9 cellular contexts compared by ENCODE assay signal in the genomic region with DNA sequence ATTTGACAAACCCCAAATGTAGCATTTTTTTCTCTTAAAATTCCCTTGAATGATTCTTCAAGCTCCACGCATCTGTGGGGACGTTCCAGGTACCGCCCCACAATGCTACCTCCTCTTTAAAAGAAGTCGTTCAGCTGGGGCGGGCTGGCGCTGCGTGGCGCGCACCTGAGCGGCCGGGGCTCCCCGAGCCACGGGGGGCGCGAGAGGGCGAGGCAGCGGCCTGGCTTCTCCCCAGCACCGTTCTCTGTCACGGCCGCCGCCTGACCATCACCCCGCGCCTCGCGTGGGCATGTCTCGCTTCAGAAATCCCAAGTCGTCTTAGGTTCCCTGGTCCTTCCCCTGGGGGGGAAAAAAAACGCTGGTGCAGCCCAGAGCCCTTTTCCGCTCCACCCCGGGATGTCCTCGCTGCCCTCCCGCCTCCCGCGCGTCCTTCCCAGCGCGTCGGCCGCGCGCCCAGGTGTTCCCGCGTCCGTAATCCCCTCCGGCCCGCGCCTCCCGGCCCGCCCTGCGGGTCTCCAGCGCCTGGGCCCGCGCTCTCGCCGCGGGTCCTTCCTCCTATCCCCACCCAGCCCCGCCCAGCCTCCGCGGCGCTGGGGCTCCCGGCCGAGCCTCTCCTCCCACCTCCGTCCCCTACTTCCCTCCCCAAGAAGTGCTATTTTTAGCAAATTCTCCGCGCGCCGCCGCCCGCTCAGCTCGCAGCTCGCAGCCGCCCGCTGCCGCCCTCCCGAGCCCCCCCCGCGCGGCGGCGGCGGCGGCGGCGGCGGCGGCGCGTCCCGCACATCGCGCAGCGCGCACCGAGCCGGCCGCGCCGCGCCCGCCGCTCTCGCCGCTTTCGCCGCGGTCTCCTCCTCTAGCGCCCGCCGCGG. TPM values are rescaled to one million over a fixed set of nuclear protein-coding genes. Genes with fewer than 3 reads are reported as not detected.
DNase-seq lines count a peak whose midpoint lies in the region; TF ChIP-seq lines count a peak whose summit lies in the region.
"Had no signal": no experiment of that assay in that cellular context is flagged by ENCODE, and none has a peak within 500 bp of the region (broad histone marks: within the 10 kb centered on the region; RNA-seq: fewer than 3 reads in every experiment).

No MANE protein-coding gene starts in this region.

- TF ChIP-seq EP300 in ovary (IDR thresholded peaks at IDR 0.05): no peak

- H3K9me3 ChIP-seq in HUES64 (ENCODE audit: insufficient read depth, low read depth, low read length) (no peaks in the 10 kb centered on the region), ovary (no peaks in the 10 kb centered on the region)

- H3K36me3 ChIP-seq in HUES64 (ENCODE audit: insufficient read depth, low read length): no peaks in the 10 kb centered on the region
- no peaks in the 10 kb centered on the region for H3K36me3 ChIP-seq in ovary

- H3K4me3 Mint-ChIP-seq in activated T-helper 1 cell treated with anti-CD3 and anti-CD28 coated beads, Interleukin-12 subunit alpha, Interleukin-12 subunit beta, Interleukin-2, Interleukin-4 antibody, amounts not matched to agents 30 ng/mL and 10 ng/mL and 1 ng/mL, durations not matched to agents 14 hours and 24 hours and 36 hours: peak overlapping the region; percentile 41

- intact Hi-C loops in activated T-helper 1 cell treated with anti-CD3 and anti-CD28 coated beads, Interleukin-12 subunit alpha, Interleukin-12 subunit beta, Interleukin-2, Interleukin-4 antibody, amounts not matched to agents 30 ng/mL and 10 ng/mL and 1 ng/mL, durations not matched to agents 14 hours and 24 hours and 36 hours (cut with micrococcal nuclease): no loop called here
- intact Hi-C loops in cardiac septum (cut with DNase I) (loop anchor here (10.0 kb wide), 1 partner anchor 208 kb away; no protein-coding TSS in a partner anchor), ovary (cut with DNase I) (no loop called here)

- TF ChIP-seq POLR2A in ovary (IDR thresholded peaks at IDR 0.05): no peak

- H3K9me3 Mint-ChIP-seq in activated T-helper 1 cell treated with anti-CD3 and anti-CD28 coated beads, Interleukin-12 subunit alpha, Interleukin-12 subunit beta, Interleukin-2, Interleukin-4 antibody, amounts not matched to agents 30 ng/mL and 10 ng/mL and 1 ng/mL, durations not matched to agents 14 hours and 24 hours and 36 hours: peaks cover 15% of the 10 kb centered on the region

- H3K4me1 Mint-ChIP-seq in activated T-helper 1 cell treated with anti-CD3 and anti-CD28 coated beads, Interleukin-12 subunit alpha, Interleukin-12 subunit beta, Interleukin-2, Interleukin-4 antibody, amounts not matched to agents 30 ng/mL and 10 ng/mL and 1 ng/mL, durations not matched to agents 14 hours and 24 hours and 36 hours (ENCODE audit: low read depth): no peaks in the 10 kb centered on the region

- H3K27me3 ChIP-seq in HUES64 (ENCODE audit: insufficient read depth, low read length) (peaks cover 63% of the 10 kb centered on the region), ovary (no peaks in the 10 kb centered on the region)

- H3K4me3 ChIP-seq in HUES64 (ENCODE audit: low read length) (peak overlapping the region; percentile 72), ovary (peak overlapping the region; percentile 47)

- H3K9ac ChIP-seq in HUES64 (ENCODE audit: low read depth, low read length): no peak overlapping the region

- H3K27ac ChIP-seq in HUES64 (ENCODE audit: low read depth, low read length): no peak overlapping the region
- no peak overlapping the region for H3K27ac ChIP-seq in ovary

- H3K36me3 Mint-ChIP-seq in activated T-helper 1 cell treated with anti-CD3 and anti-CD28 coated beads, Interleukin-12 subunit alpha, Interleukin-12 subunit beta, Interleukin-2, Interleukin-4 antibody, amounts not matched to agents 30 ng/mL and 10 ng/mL and 1 ng/mL, durations not matched to agents 14 hours and 24 hours and 36 hours (ENCODE audit: low read depth): no peaks in the 10 kb centered on the region

- H3K4me1 ChIP-seq in HUES64 (ENCODE audit: insufficient read depth, low read length) (peaks cover 4% of the 10 kb centered on the region; the same call in 1 of the 2 replicates), ovary (ENCODE audit: insufficient read depth) (no peaks in the 10 kb centered on the region)

- no peak for TF ChIP-seq CTCF in ovary (IDR thresholded peaks at IDR 0.05)

- H3K27me3 Mint-ChIP-seq in activated T-helper 1 cell treated with anti-CD3 and anti-CD28 coated beads, Interleukin-12 subunit alpha, Interleukin-12 subunit beta, Interleukin-2, Interleukin-4 antibody, amounts not matched to agents 30 ng/mL and 10 ng/mL and 1 ng/mL, durations not matched to agents 14 hours and 24 hours and 36 hours (ENCODE audit: insufficient read depth): peaks cover 39% of the 10 kb centered on the region

- under 1% methylated on average over 110 of the region's 110 CpGs for WGBS in HUES64
- WGBS in ovary, 3 donors: 1% methylated on average over 81 to 110 of the region's 110 CpGs

- no peak overlapping the region for H3K27ac Mint-ChIP-seq in activated T-helper 1 cell treated with anti-CD3 and anti-CD28 coated beads, Interleukin-12 subunit alpha, Interleukin-12 subunit beta, Interleukin-2, Interleukin-4 antibody, amounts not matched to agents 30 ng/mL and 10 ng/mL and 1 ng/mL, durations not matched to agents 14 hours and 24 hours and 36 hours

- peak; percentile 75 for DNase-seq in DMS53 (lab: John Stamatoyannopoulos, UW)
- DNase-seq in DMS53 treated with DMSO at 0.1 percent for 48 hours (lab: John Stamatoyannopoulos, UW; ENCODE audit: unreplicated experiment): no peak
- DNase-seq in activated T-helper 1 cell treated with anti-CD3 and anti-CD28 coated beads, Interleukin-12 subunit alpha, Interleukin-12 subunit beta, Interleukin-2, Interleukin-4 antibody, amounts not matched to agents 30 ng/mL and 10 ng/mL and 1 ng/mL, durations not matched to agents 14 hours and 24 hours and 36 hours (ENCODE audit: low spot score): no peak
- peak; percentile 79 for DNase-seq in cardiac septum (ENCODE audit: low spot score)
- DNase-seq in ovary: peak in 2 of 5 donors; percentile 12 to 13
- no peak for DNase-seq in NCI-H1694 treated with DMSO at 0.1 percent for 48 hours (lab: John Stamatoyannopoulos, UW)
- DNase-seq in mesenteric fat pad (ENCODE audit: low spot score): no peak

RNA-seq across cellular contexts. Expression of gene PRPS1L1, which starts 58.8 kb away (rescaled TPM):
- not detected for polyA plus RNA-seq in HUES64 (2013, experiment 1 of 2)
- not detected for polyA plus RNA-seq in HUES64 (2013, experiment 2 of 2)
- total RNA-seq in activated T-helper 1 cell treated with anti-CD3 and anti-CD28 coated beads, Interleukin-12 subunit alpha, Interleukin-12 subunit beta, Interleukin-2, Interleukin-4 antibody, amounts not matched to agents 30 ng/mL and 10 ng/mL and 1 ng/mL, durations not matched to agents 14 hours and 24 hours and 36 hours: not detected in 2 replicates
- total RNA-seq in cardiac septum (not detected), ovary (not detected), mesenteric fat pad (not detected)
- not detected for polyA plus RNA-seq in ovary
- total RNA-seq: subcutaneous adipose tissue had no signal

Comparison
In these comparisons a context has a peak if more than half of its experiments do, and no peak if none do; other contexts are left out.
1. DNase-seq: peak in DMS53 (single experiment) and cardiac septum (single experiment); none in DMS53 treated with DMSO at 0.1 percent for 48 hours (single experiment), activated T-helper 1 cell treated with anti-CD3 and anti-CD28 coated beads, Interleukin-12 subunit alpha, Interleukin-12 subunit beta, Interleukin-2, Interleukin-4 antibody, amounts not matched to agents 30 ng/mL and 10 ng/mL and 1 ng/mL, durations not matched to agents 14 hours and 24 hours and 36 hours (single experiment), NCI-H1694 treated with DMSO at 0.1 percent for 48 hours (single experiment) and mesenteric fat pad (single experiment).